In genomic region chr16:84278333-84278732, GRCh38 we compare ENCODE assay signal across 19 cellular contexts. TPM values are rescaled to one million over a fixed set of nuclear protein-coding genes. Genes with fewer than 3 reads are reported as not detected.
DNase-seq lines count a peak whose midpoint lies in the region; ATAC-seq and TF ChIP-seq lines count a peak whose summit lies in the region.
"Had no signal": no experiment of that assay in that cellular context is flagged by ENCODE, and none has a peak within 500 bp of the region (broad histone marks: within the 10 kb centered on the region; RNA-seq: fewer than 3 reads in every experiment).

No MANE protein-coding gene starts in this region.

- no peak overlapping the region for H2BK120ac ChIP-seq in IMR-90 (ENCODE audit: low read depth, low read length)

- H3K18ac ChIP-seq in IMR-90 (ENCODE audit: low read depth, low read length): no peak overlapping the region

- no peak overlapping the region for H3K4me3 ChIP-seq in IMR-90 (ENCODE audit: insufficient read depth, low read depth, low read length)
- H3K4me3 ChIP-seq: GM12878 had no signal

- H4K5ac ChIP-seq in IMR-90 (ENCODE audit: low read depth, low read length): no peak overlapping the region

- no peaks in the 10 kb centered on the region for H3K9me1 ChIP-seq in IMR-90 (ENCODE audit: insufficient read depth, low read length)

- H2BK15ac ChIP-seq in IMR-90 (ENCODE audit: low read depth, low read length): no peak overlapping the region

- DNase-seq in IMR-90 (no peak), chondrocyte (ENCODE audit: low spot score) (peak; percentile 36), posterior vena cava (ENCODE audit: low spot score) (peak; percentile 45), UCSD-AML1 (lab: John Stamatoyannopoulos, UW; ENCODE audit: unreplicated experiment) (no peak), SKM-1 (lab: John Stamatoyannopoulos, UW; ENCODE audit: unreplicated experiment) (no peak), LoVo (ENCODE audit: low spot score) (no peak)
- DNase-seq: CD4-positive, CD25-positive, alpha-beta regulatory T cell; CD8-positive, alpha-beta memory T cell; COR-L47; DMS 273 treated with DMSO at 0.1 percent for 48 hours; DMS53; DND-41; EL had no signal

- ATAC-seq in IMR-90 (ENCODE audit: low read depth): no peak
- ATAC-seq: GM12878 had no signal

- H3K36me3 ChIP-seq in IMR-90 (ENCODE audit: control insufficient read depth, insufficient read depth, low read length): no peaks in the 10 kb centered on the region
- H3K36me3 ChIP-seq: BE2C had no signal

- CTCF ChIA-PET in IMR-90 (lab: Yijun Ruan, JAX): interaction anchor here (0.6 to 4.1 kb wide), 4 partner anchors 30 to 49 kb away, joined by 3 to 15 read pairs (median 6); no protein-coding TSS in a partner anchor

- H3K56ac ChIP-seq in IMR-90 (ENCODE audit: extremely low read depth, insufficient read depth, low read length): no peak overlapping the region

- no peaks in the 10 kb centered on the region; the same call in 1 of the 2 replicates for H3K4me1 ChIP-seq in IMR-90 (ENCODE audit: control insufficient read depth, insufficient read depth, low read length)
- H3K4me1 ChIP-seq: BE2C had no signal

- POLR2A ChIA-PET in IMR-90 (lab: Charles Lee; ENCODE audit: unreplicated experiment): no interaction called here

- peaks cover 3% of the 10 kb centered on the region for H3K4me1 Mint-ChIP-seq in chondrocyte (ENCODE audit: low read depth)
- H3K4me1 Mint-ChIP-seq: CD4-positive, CD25-positive, alpha-beta regulatory T cell had no signal

- H3K23ac ChIP-seq in IMR-90 (ENCODE audit: low read depth, low read length): no peak overlapping the region

- no peak overlapping the region for H3K4me3 Mint-ChIP-seq in chondrocyte (ENCODE audit: unreplicated experiment)
- H3K4me3 Mint-ChIP-seq: CD4-positive, CD25-positive, alpha-beta regulatory T cell; CD8-positive, alpha-beta memory T cell had no signal

- H3K9me3 ChIP-seq in IMR-90 (ENCODE audit: control insufficient read depth, insufficient read depth, low read length): no peaks in the 10 kb centered on the region
- H3K9me3 ChIP-seq: BE2C had no signal

- no peak for TF ChIP-seq RAD21 in IMR-90 (IDR thresholded peaks at IDR 0.05; ENCODE audit: low read length)

- no peak overlapping the region for H2AK9ac ChIP-seq in IMR-90 (replicated peaks; ENCODE audit: low read depth, low read length, poor library complexity)

- no peak overlapping the region for H3K14ac ChIP-seq in IMR-90 (replicated peaks; ENCODE audit: low read depth, low read length)

- H2AK5ac ChIP-seq in IMR-90 (ENCODE audit: low read depth, low read length): no peak overlapping the region

- no peaks in the 10 kb centered on the region for H4K20me1 ChIP-seq in IMR-90 (ENCODE audit: insufficient read depth, low read length)

- intact Hi-C loops in IMR-90 (cut with micrococcal nuclease): no loop called here
- intact Hi-C loops in posterior vena cava (cut with DNase I): loop anchor here in 1 of 2 donors (5.0 kb wide), 1 partner anchor 204 kb away; no protein-coding TSS in a partner anchor

- WGBS in IMR-90 (ENCODE audit: extremely low coverage in 2 of 2, insufficient read length in 1 of 2), 2 experiments: 77% methylated on average over 5 of the region's 12 CpGs; no CpG with 5 or more reads in 1 of the 2 experiments

- dilution Hi-C loops in IMR-90 (cut with HindIII; ENCODE audit: low sequenced_read_pairs, unreplicated experiment): no loop called here

- H4K8ac ChIP-seq in IMR-90 (ENCODE audit: low read depth in 2 of 2, low read length in 2 of 2): no peak overlapping the region

- H2BK5ac ChIP-seq in IMR-90 (ENCODE audit: low read depth, low read length, poor library complexity, severe bottlenecking): no peak overlapping the region

- in situ Hi-C loops in IMR-90 (cut with MboI; ENCODE audit: low sequenced_read_pairs): loop anchor here (25.0 kb wide), 2 partner anchors 359 to 434 kb away; partner anchors contain the start of gene KLHL36

- no peak for TF ChIP-seq POLR2A in IMR-90 (IDR thresholded peaks at IDR 0.05; ENCODE audit: low read depth, low read length)

- H3K79me1 ChIP-seq in IMR-90 (ENCODE audit: low read depth in 1 of 2, low read length in 2 of 2): no peaks in the 10 kb centered on the region

- H3K27me3 ChIP-seq in IMR-90 (ENCODE audit: control insufficient read depth, insufficient read depth, low read length): peaks cover 12% of the 10 kb centered on the region
- H3K27me3 ChIP-seq: BE2C had no signal

- H4K91ac ChIP-seq in IMR-90 (ENCODE audit: insufficient read depth, low read depth, low read length): no peak overlapping the region; the same call in 1 of the 2 replicates

- 0 out of 2 replicates have a peak overlapping the region, but pooled peaks have one; percentile 21 for H3K4ac ChIP-seq in IMR-90 (ENCODE audit: low read depth, low read length)

- H3K9me3 Mint-ChIP-seq in chondrocyte (ENCODE audit: low read depth): no peaks in the 10 kb centered on the region
- H3K9me3 Mint-ChIP-seq: CD4-positive, CD25-positive, alpha-beta regulatory T cell; CD8-positive, alpha-beta memory T cell had no signal

- H2BK20ac ChIP-seq in IMR-90 (ENCODE audit: low read depth, low read length): no peak overlapping the region

- peaks cover 33% of the 10 kb centered on the region for H3K27me3 Mint-ChIP-seq in chondrocyte (ENCODE audit: low read depth)

- no peak overlapping the region for H3K27ac Mint-ChIP-seq in chondrocyte (ENCODE audit: unreplicated experiment)

- no peak overlapping the region for H3K4me2 ChIP-seq in IMR-90 (ENCODE audit: low read depth, low read length)

- no peak overlapping the region for H2AFZ ChIP-seq in IMR-90 (replicated peaks; ENCODE audit: low read length, poor library complexity)

- no TSS peak for BruUV-seq in IMR-90 (replicated peaks; lab: Mats Ljungman, UMichigan)

- H3K27ac ChIP-seq in IMR-90 (ENCODE audit: insufficient read depth, low read length): no peak overlapping the region

- no peaks in the 10 kb centered on the region for H3K36me3 Mint-ChIP-seq in chondrocyte (ENCODE audit: low read depth)
- H3K36me3 Mint-ChIP-seq: CD4-positive, CD25-positive, alpha-beta regulatory T cell; CD8-positive, alpha-beta memory T cell had no signal

- H3K9ac ChIP-seq in IMR-90 (ENCODE audit: low read depth, low read length): no peak overlapping the region

- TF ChIP-seq CTCF in IMR-90 (conservative IDR thresholded peaks at IDR 0.05; ENCODE audit: low read depth, low read length) (no peak), chondrocyte (IDR thresholded peaks at IDR 0.05) (no peak)

TF ChIP-seq in IMR-90, 13 proteins besides CTCF, POLR2A, EP300 and RAD21:
- TF ChIP-seq MXI1 (IDR thresholded peaks at IDR 0.05; ENCODE audit: borderline replicate concordance, low read depth, low read length) (no peak), MAZ (IDR thresholded peaks at IDR 0.05; ENCODE audit: borderline replicate concordance, low read depth, low read length) (no peak), NFE2L2 (IDR thresholded peaks at IDR 0.05; ENCODE audit: low read depth, low read length) (no peak), BHLHE40 (IDR thresholded peaks at IDR 0.05; ENCODE audit: low read depth, low read length) (no peak), SMC3 (IDR thresholded peaks at IDR 0.05; ENCODE audit: low read depth, low read length) (no peak), MAFK (IDR thresholded peaks at IDR 0.05; ENCODE audit: low read depth, low read length) (no peak)
- TF ChIP-seq, protein P1, sequence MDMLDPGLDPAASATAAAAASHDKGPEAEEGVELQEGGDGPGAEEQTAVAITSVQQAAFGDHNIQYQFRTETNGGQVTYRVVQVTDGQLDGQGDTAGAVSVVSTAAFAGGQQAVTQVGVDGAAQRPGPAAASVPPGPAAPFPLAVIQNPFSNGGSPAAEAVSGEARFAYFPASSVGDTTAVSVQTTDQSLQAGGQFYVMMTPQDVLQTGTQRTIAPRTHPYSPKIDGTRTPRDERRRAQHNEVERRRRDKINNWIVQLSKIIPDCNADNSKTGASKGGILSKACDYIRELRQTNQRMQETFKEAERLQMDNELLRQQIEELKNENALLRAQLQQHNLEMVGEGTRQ (IDR thresholded peaks at IDR 0.05; ENCODE audit: low read depth, low read length): no peak
TF ChIP-seq in IMR-90: peak in this region for 0.

RNA-seq across cellular contexts. Expression of gene WFDC1, which starts 16.3 kb away (rescaled TPM):
- total RNA-seq in IMR-90 (2012; rRNA removed): 4.7 and 5.0 TPM in 2 replicates
- polyA plus RNA-seq in IMR-90 (2012; rRNA removed): 6.8 and 7.0 TPM in 2 replicates
- 3.9 and 5.8 TPM in 2 replicates for polyA plus RNA-seq in IMR-90 (2012; cell fraction: cytosol; rRNA removed)
- 4.6 and 4.9 TPM in 2 replicates for polyA plus RNA-seq in IMR-90 (2012; cell fraction: nucleus; rRNA removed; ENCODE audit: low replicate concordance)
- total RNA-seq in chondrocyte: 3.5 to 5.7 TPM (median 5.6 TPM) in 3 replicates
- 10 to 100 TPM; 48.7 to 93.6 TPM for total RNA-seq in posterior vena cava
- total RNA-seq: A172; CD4-positive, CD25-positive, alpha-beta regulatory T cell; CD8-positive, alpha-beta memory T cell; G401; GM12878; HT-29 had no signal
- polyA plus RNA-seq: CD4-positive, CD25-positive, alpha-beta regulatory T cell; CD8-positive, alpha-beta memory T cell; GM12878 had no signal

RNA-seq across cellular contexts. Expression of gene KCNG4, which starts 38.5 kb away (rescaled TPM):
- total RNA-seq in IMR-90 (2012; rRNA removed) (not detected in 2 replicates), chondrocyte (not detected in 3 replicates), posterior vena cava (not detected)
- polyA plus RNA-seq in IMR-90 (2012; rRNA removed): not detected in 2 replicates
- not detected in 2 replicates for polyA plus RNA-seq in IMR-90 (2012; cell fraction: cytosol; rRNA removed)
- polyA plus RNA-seq in IMR-90 (2012; cell fraction: nucleus; rRNA removed; ENCODE audit: low replicate concordance): not detected in 2 replicates
- total RNA-seq: CD4-positive, CD25-positive, alpha-beta regulatory T cell; CD8-positive, alpha-beta memory T cell; G401; GM12878; H7; HT-29 had no signal
- polyA plus RNA-seq: CD4-positive, CD25-positive, alpha-beta regulatory T cell; CD8-positive, alpha-beta memory T cell; GM12878 had no signal

Comparison
In these comparisons a context has a peak if more than half of its experiments do, and no peak if none do; other contexts are left out.
1. DNase-seq: peak in chondrocyte (single experiment) and posterior vena cava (single experiment); none in IMR-90 (single experiment), UCSD-AML1 (single experiment), SKM-1 (single experiment) and LoVo (single experiment).